Comparison of ENCODE assay signal across 10 cellular contexts in the genomic region with DNA sequence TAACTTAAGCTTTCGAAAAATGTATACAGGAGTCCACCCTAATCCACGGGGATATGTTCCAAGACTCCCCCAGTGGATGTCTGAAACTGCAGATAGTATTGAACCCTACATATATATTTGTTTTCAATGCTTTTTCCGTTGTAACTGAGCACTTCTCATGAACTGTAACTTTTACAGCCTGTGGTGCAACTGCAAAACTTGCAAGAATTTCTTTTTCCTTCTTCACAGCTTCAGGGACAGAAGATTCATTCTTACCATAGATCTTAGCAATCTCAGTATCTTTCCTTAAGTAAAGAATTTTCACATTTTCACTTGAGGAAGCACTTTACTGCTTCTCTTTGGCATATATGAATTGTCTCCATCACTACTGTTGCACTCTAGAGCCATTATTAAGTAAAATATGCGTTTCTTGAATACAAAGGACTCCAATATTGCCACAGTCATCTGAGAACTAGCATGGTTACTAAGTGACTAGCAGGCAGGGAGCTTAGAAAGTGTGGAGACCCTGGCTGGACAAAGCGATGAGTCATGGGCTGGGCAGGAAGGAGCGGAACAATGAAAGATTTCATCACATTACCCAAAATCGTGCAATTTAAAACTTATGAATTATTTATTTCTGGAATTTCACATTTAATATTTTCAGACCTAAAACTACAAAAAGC. TPM values are rescaled to one million over a fixed set of nuclear protein-coding genes. Genes with fewer than 3 reads are reported as not detected.
DNase-seq lines count a peak whose midpoint lies in the region; ATAC-seq and TF ChIP-seq lines count a peak whose summit lies in the region.
"Had no signal": no experiment of that assay in that cellular context is flagged by ENCODE, and none has a peak within 500 bp of the region (broad histone marks: within the 10 kb centered on the region; RNA-seq: fewer than 3 reads in every experiment).

No MANE protein-coding gene starts in this region.

- no peaks in the 10 kb centered on the region for H3K9me3 Mint-ChIP-seq in activated T-helper 17 cell treated with anti-CD3 and anti-CD28 coated beads, Interleukin-2, amount 50 U/mL, for 72 hours
- no peaks in the 10 kb centered on the region for H3K9me3 Mint-ChIP-seq in activated CD4-positive, alpha-beta T cell treated with anti-CD3 and anti-CD28 coated beads, Interleukin-2, amount 10 ng/mL, durations not matched to agents 7 days and 5 days
- H3K9me3 Mint-ChIP-seq: nephron progenitor cell had no signal

- H3K4me3 ChIP-seq in HFF-Myc (replicated peaks; ENCODE audit: low read depth, low read length): no peak overlapping the region
- no peak overlapping the region for H3K4me3 ChIP-seq in skeletal muscle cell (ENCODE audit: low read depth, low read length)
- H3K4me3 ChIP-seq: body of pancreas had no signal

- TF ChIP-seq CTCF in HFF-Myc (IDR thresholded peaks at IDR 0.05; ENCODE audit: low read depth, low read length, missing control alignments): no peak

- no peak overlapping the region for H3K27ac Mint-ChIP-seq in activated T-helper 17 cell treated with anti-CD3 and anti-CD28 coated beads, Interleukin-2, amount 50 U/mL, for 72 hours
- no peak overlapping the region for H3K27ac Mint-ChIP-seq in activated CD4-positive, alpha-beta T cell treated with anti-CD3 and anti-CD28 coated beads, Interleukin-2, amount 10 ng/mL, durations not matched to agents 7 days and 5 days
- H3K27ac Mint-ChIP-seq: nephron progenitor cell had no signal

- no peaks in the 10 kb centered on the region for H3K27me3 Mint-ChIP-seq in activated T-helper 17 cell treated with anti-CD3 and anti-CD28 coated beads, Interleukin-2, amount 50 U/mL, for 72 hours
- no peaks in the 10 kb centered on the region for H3K27me3 Mint-ChIP-seq in activated CD4-positive, alpha-beta T cell treated with anti-CD3 and anti-CD28 coated beads, Interleukin-2, amount 10 ng/mL, durations not matched to agents 7 days and 5 days

- DNase-seq in HFF-Myc (ENCODE audit: extremely low read depth, low read depth): peak; percentile 26
- DNase-seq in left cardiac atrium: peak; percentile 64
- DNase-seq in skeletal muscle cell (ENCODE audit: low read depth): peak; percentile 86
- DNase-seq in activated CD4-positive, alpha-beta T cell treated with anti-CD3 and anti-CD28 coated beads, Interleukin-2, amount 10 ng/mL, durations not matched to agents 7 days and 5 days: no peak
- no peak for DNase-seq in SK-N-DZ (ENCODE audit: low spot score)
- DNase-seq: nephron progenitor cell had no signal

- H3K4me3 Mint-ChIP-seq in activated T-helper 17 cell treated with anti-CD3 and anti-CD28 coated beads, Interleukin-2, amount 50 U/mL, for 72 hours: no peak overlapping the region
- H3K4me3 Mint-ChIP-seq in activated CD4-positive, alpha-beta T cell treated with anti-CD3 and anti-CD28 coated beads, Interleukin-2, amount 10 ng/mL, durations not matched to agents 7 days and 5 days: no peak overlapping the region
- H3K4me3 Mint-ChIP-seq: nephron progenitor cell had no signal

- CTCF ChIA-PET in activated CD4-positive, alpha-beta T cell treated with anti-CD3 and anti-CD28 coated beads, Interleukin-2, amount 10 ng/mL, durations not matched to agents 7 days and 5 days (lab: Charles Lee): no interaction called here

- no peaks in the 10 kb centered on the region for H3K36me3 Mint-ChIP-seq in activated T-helper 17 cell treated with anti-CD3 and anti-CD28 coated beads, Interleukin-2, amount 50 U/mL, for 72 hours (ENCODE audit: low read depth)
- no peaks in the 10 kb centered on the region for H3K36me3 Mint-ChIP-seq in activated CD4-positive, alpha-beta T cell treated with anti-CD3 and anti-CD28 coated beads, Interleukin-2, amount 10 ng/mL, durations not matched to agents 7 days and 5 days (ENCODE audit: low read depth)

- ATAC-seq in SK-N-SH treated with all-trans-retinoic acid at 6 μM for 48 hours (peak; percentile 95), left cardiac atrium (peak in 1 of 2 donors; percentile 90), HG02798 (IDR thresholded peaks at IDR 0.05; ENCODE audit: poor library complexity, unreplicated experiment) (no peak)
- no peak for ATAC-seq in activated T-helper 17 cell treated with anti-CD3 and anti-CD28 coated beads, Interleukin-2, amount 50 U/mL, for 72 hours (replicated peaks)
- ATAC-seq: body of pancreas had no signal

- intact Hi-C loops in left cardiac atrium (cut with DNase I): no loop called here

- POLR2A ChIA-PET in activated CD4-positive, alpha-beta T cell treated with anti-CD3 and anti-CD28 coated beads, Interleukin-2, amount 10 ng/mL, durations not matched to agents 7 days and 5 days (lab: Charles Lee): no interaction called here

- H3K4me1 Mint-ChIP-seq in activated T-helper 17 cell treated with anti-CD3 and anti-CD28 coated beads, Interleukin-2, amount 50 U/mL, for 72 hours: peaks cover 14% of the 10 kb centered on the region
- peaks cover 18% of the 10 kb centered on the region for H3K4me1 Mint-ChIP-seq in activated CD4-positive, alpha-beta T cell treated with anti-CD3 and anti-CD28 coated beads, Interleukin-2, amount 10 ng/mL, durations not matched to agents 7 days and 5 days
- H3K4me1 Mint-ChIP-seq: nephron progenitor cell had no signal

TF ChIP-seq in SK-N-SH treated with all-trans-retinoic acid at 6 μM for 48 hours, 23 proteins besides CTCF, POLR2A, EP300 and RAD21:
- TF ChIP-seq GLIS3 (CRISPR knock-in tag; IDR thresholded peaks at IDR 0.05) (no peak), ZNF8 (CRISPR knock-in tag; IDR thresholded peaks at IDR 0.05) (no peak)

RNA-seq across cellular contexts. Expression of a gene that starts 14.1 kb away (rescaled TPM):
- 10 to 100 TPM; 16.7 to 22.8 TPM for total RNA-seq in left cardiac atrium
- 10 to 100 TPM; 11.1 to 11.5 TPM for total RNA-seq in activated T-helper 17 cell treated with anti-CD3 and anti-CD28 coated beads, Interleukin-2, amount 50 U/mL, for 72 hours
- 10 to 100 TPM; 62.9 to 63.5 TPM for total RNA-seq in activated CD4-positive, alpha-beta T cell treated with anti-CD3 and anti-CD28 coated beads, Interleukin-2, amount 10 ng/mL, durations not matched to agents 7 days and 5 days
- polyA plus RNA-seq in SK-N-DZ (2014; cell fraction: cytosol; rRNA removed): 14.5 and 17.4 TPM in 2 replicates
- 10.6 and 11.5 TPM in 2 replicates for polyA plus RNA-seq in SK-N-DZ (2014; cell fraction: nucleus; rRNA removed)

Comparison
In these comparisons a context has a peak if more than half of its experiments do, and no peak if none do; other contexts are left out.
1. DNase-seq: peak in HFF-Myc (single experiment), left cardiac atrium (single experiment) and skeletal muscle cell (single experiment); none in activated CD4-positive, alpha-beta T cell treated with anti-CD3 and anti-CD28 coated beads, Interleukin-2, amount 10 ng/mL, durations not matched to agents 7 days and 5 days (single experiment) and SK-N-DZ (single experiment).